22 cellular contexts compared by ENCODE assay signal in genomic region chr2:188678921-188679320, GRCh38.
DNase-seq lines count a peak whose midpoint lies in the region; ATAC-seq and TF ChIP-seq lines count a peak whose summit lies in the region.
"Had no signal": no experiment of that assay in that cellular context is flagged by ENCODE, and none has a peak within 500 bp of the region (broad histone marks: within the 10 kb centered on the region; RNA-seq: fewer than 3 reads in every experiment).

No MANE protein-coding gene starts in this region.

- TF ChIP-seq POLR2A in breast epithelium (IDR thresholded peaks at IDR 0.05): no peak

- H3K9me3 ChIP-seq in breast epithelium: no peaks in the 10 kb centered on the region

- no peaks in the 10 kb centered on the region for H3K9me3 Mint-ChIP-seq in MCF 10A (ENCODE audit: unreplicated experiment)
- H3K9me3 Mint-ChIP-seq in activated T-helper 2 cell treated with anti-CD3 and anti-CD28 coated beads, Interferon-gamma antibody, Interleukin-2, Interleukin-4, amounts not matched to agents 10 μg/mL and 5 μg/mL and 100 μg/mL, durations not matched to agents 14 hours and 24 hours and 36 hours: no peaks in the 10 kb centered on the region

- H3K4me3 ChIP-seq in breast epithelium: no peak overlapping the region
- H3K4me3 ChIP-seq in fibroblast of villous mesenchyme (ENCODE audit: low read depth, low read length): no peak overlapping the region
- H3K4me3 ChIP-seq: heart right ventricle had no signal

- intact Hi-C loops in MCF 10A (cut with micrococcal nuclease) (no loop called here), breast epithelium (cut with DNase I; ENCODE audit: low total_unique reads) (no loop called here)
- intact Hi-C loops in activated T-helper 2 cell treated with anti-CD3 and anti-CD28 coated beads, Interferon-gamma antibody, Interleukin-2, Interleukin-4, amounts not matched to agents 10 μg/mL and 5 μg/mL and 100 μg/mL, durations not matched to agents 14 hours and 24 hours and 36 hours (cut with micrococcal nuclease): no loop called here

- no peak for TF ChIP-seq CTCF in MCF 10A (IDR thresholded peaks at IDR 0.05; ENCODE audit: unreplicated experiment)
- TF ChIP-seq CTCF in breast epithelium (IDR thresholded peaks at IDR 0.05): no peak
- TF ChIP-seq CTCF in fibroblast of villous mesenchyme (IDR thresholded peaks at IDR 0.05; ENCODE audit: insufficient read depth, low read depth, low read length): no peak

- H3K27ac Mint-ChIP-seq in MCF 10A (ENCODE audit: low read depth, unreplicated experiment): no peak overlapping the region
- no peak overlapping the region for H3K27ac Mint-ChIP-seq in activated T-helper 2 cell treated with anti-CD3 and anti-CD28 coated beads, Interferon-gamma antibody, Interleukin-2, Interleukin-4, amounts not matched to agents 10 μg/mL and 5 μg/mL and 100 μg/mL, durations not matched to agents 14 hours and 24 hours and 36 hours
- H3K27ac Mint-ChIP-seq: CD8-positive, alpha-beta T cell had no signal

- POLR2A ChIA-PET in MCF 10A (lab: Yijun Ruan, JAX): interaction anchor here (0.6 to 1.6 kb wide), 2 partner anchors 10 to 46 kb away, joined by 3 read pairs; no protein-coding TSS in a partner anchor

- H3K36me3 ChIP-seq in breast epithelium: no peaks in the 10 kb centered on the region
- H3K36me3 ChIP-seq: heart right ventricle had no signal

- H3K4me1 Mint-ChIP-seq in MCF 10A (ENCODE audit: insufficient read depth, unreplicated experiment): peaks cover 6% of the 10 kb centered on the region
- no peaks in the 10 kb centered on the region for H3K4me1 Mint-ChIP-seq in activated T-helper 2 cell treated with anti-CD3 and anti-CD28 coated beads, Interferon-gamma antibody, Interleukin-2, Interleukin-4, amounts not matched to agents 10 μg/mL and 5 μg/mL and 100 μg/mL, durations not matched to agents 14 hours and 24 hours and 36 hours (ENCODE audit: low read depth)

- H3K27me3 ChIP-seq in breast epithelium: no peaks in the 10 kb centered on the region
- H3K27me3 ChIP-seq: heart right ventricle had no signal

- no peaks in the 10 kb centered on the region for H3K36me3 Mint-ChIP-seq in MCF 10A (ENCODE audit: insufficient read depth, unreplicated experiment)
- H3K36me3 Mint-ChIP-seq in activated T-helper 2 cell treated with anti-CD3 and anti-CD28 coated beads, Interferon-gamma antibody, Interleukin-2, Interleukin-4, amounts not matched to agents 10 μg/mL and 5 μg/mL and 100 μg/mL, durations not matched to agents 14 hours and 24 hours and 36 hours (ENCODE audit: low read depth): no peaks in the 10 kb centered on the region
- H3K36me3 Mint-ChIP-seq: CD8-positive, alpha-beta T cell had no signal

- DNase-seq in MCF 10A (ENCODE audit: unreplicated experiment) (peak; percentile 56), breast epithelium (ENCODE audit: low spot score in 2 of 2) (no peak), amniotic stem cell (lab: John Stamatoyannopoulos, UW) (peak; percentile 31), fibroblast of villous mesenchyme (ENCODE audit: low read depth) (peak; percentile 93), activated gamma-delta T cell (lab: John Stamatoyannopoulos, UW) (no peak), NCI-H1092 (lab: John Stamatoyannopoulos, UW) (no peak)
- no peak for DNase-seq in activated T-helper 2 cell treated with anti-CD3 and anti-CD28 coated beads, Interferon-gamma antibody, Interleukin-2, Interleukin-4, amounts not matched to agents 10 μg/mL and 5 μg/mL and 100 μg/mL, durations not matched to agents 14 hours and 24 hours and 36 hours (ENCODE audit: low spot score)
- DNase-seq: activated CD4-positive, CD25-positive, alpha-beta regulatory T cell; activated effector memory CD4-positive, alpha-beta T cell treated with anti-CD3 and anti-CD28 coated beads, Interleukin-2, amount 50 U/mL, for 16 hours; anterior cingulate cortex; CD8-positive, alpha-beta T cell; cortex of kidney; DND-41; heart right ventricle; Karpas-422; NCI-H1694; retina; SHP77 treated with DMSO at 0.1 percent for 48 hours; stimulated activated naive CD8-positive, alpha-beta T cell treated with anti-CD3 and anti-CD28 coated beads, Interleukin-15, Interleukin-2, amounts not matched to agents 100 U/mL and 50 U/mL, for 24 hours; T-helper 2 cell had no signal

- CTCF ChIA-PET in MCF 10A (lab: Yijun Ruan, JAX): interaction anchor here (0.6 kb wide), 1 partner anchor 16 kb away, joined by 3 read pairs; no protein-coding TSS in a partner anchor

- no peak overlapping the region for H3K4me3 Mint-ChIP-seq in MCF 10A (ENCODE audit: unreplicated experiment)
- H3K4me3 Mint-ChIP-seq in activated T-helper 2 cell treated with anti-CD3 and anti-CD28 coated beads, Interferon-gamma antibody, Interleukin-2, Interleukin-4, amounts not matched to agents 10 μg/mL and 5 μg/mL and 100 μg/mL, durations not matched to agents 14 hours and 24 hours and 36 hours (ENCODE audit: low read depth): no peak overlapping the region
- H3K4me3 Mint-ChIP-seq: CD8-positive, alpha-beta T cell had no signal

- no TSS peak for BruUV-seq in MCF 10A (replicated peaks; lab: Mats Ljungman, UMichigan)

- no peaks in the 10 kb centered on the region for H3K4me1 ChIP-seq in breast epithelium
- H3K4me1 ChIP-seq: heart right ventricle had no signal

- ATAC-seq in GM21367 (IDR thresholded peaks at IDR 0.05; ENCODE audit: unreplicated experiment): no peak
- ATAC-seq: CD8-positive, alpha-beta T cell; HCT116; stimulated activated naive CD8-positive, alpha-beta T cell treated with anti-CD3 and anti-CD28 coated beads, Interleukin-15, Interleukin-2, amounts not matched to agents 100 U/mL and 50 U/mL, for 24 hours had no signal

- H3K27me3 Mint-ChIP-seq in MCF 10A (ENCODE audit: insufficient read depth, unreplicated experiment): no peaks in the 10 kb centered on the region
- H3K27me3 Mint-ChIP-seq in activated T-helper 2 cell treated with anti-CD3 and anti-CD28 coated beads, Interferon-gamma antibody, Interleukin-2, Interleukin-4, amounts not matched to agents 10 μg/mL and 5 μg/mL and 100 μg/mL, durations not matched to agents 14 hours and 24 hours and 36 hours (ENCODE audit: low read depth): no peaks in the 10 kb centered on the region

- H3K27ac ChIP-seq in breast epithelium: no peak overlapping the region
- H3K27ac ChIP-seq: heart right ventricle had no signal

Comparison
In these comparisons a context has a peak if more than half of its experiments do, and no peak if none do; other contexts are left out.
1. DNase-seq: peak in MCF 10A (single experiment), amniotic stem cell (single experiment) and fibroblast of villous mesenchyme (single experiment); none in breast epithelium (0 of 2), activated gamma-delta T cell (single experiment), activated T-helper 2 cell treated with anti-CD3 and anti-CD28 coated beads, Interferon-gamma antibody, Interleukin-2, Interleukin-4, amounts not matched to agents 10 μg/mL and 5 μg/mL and 100 μg/mL, durations not matched to agents 14 hours and 24 hours and 36 hours (single experiment) and NCI-H1092 (single experiment).